In genomic region chr3:3258281-3258680, GRCh38 we compare ENCODE assay signal across 16 cellular contexts.
DNase-seq lines count a peak whose midpoint lies in the region; TF ChIP-seq lines count a peak whose summit lies in the region.
"Had no signal": no experiment of that assay in that cellular context is flagged by ENCODE, and none has a peak within 500 bp of the region (broad histone marks: within the 10 kb centered on the region; RNA-seq: fewer than 3 reads in every experiment).

No MANE protein-coding gene starts in this region.

- H3K27me3 ChIP-seq in smooth muscle cell (ENCODE audit: low read depth) (no peaks in the 10 kb centered on the region), hepatocyte (no peaks in the 10 kb centered on the region)
- H3K27me3 ChIP-seq: BLaER1 treated with 17β-estradiol and CSF1 and Interleukin-3, amounts not matched to agents 10 nM and 100 nM had no signal

- DNase-seq in RPMI7951 (ENCODE audit: low read depth) (peak; percentile 26), smooth muscle cell (lab: John Stamatoyannopoulos, UW; ENCODE audit: unreplicated experiment) (no peak), hepatocyte (ENCODE audit: low spot score) (no peak)
- DNase-seq in stimulated activated CD4-positive, alpha-beta T cell treated with anti-CD3 and anti-CD28 coated beads, Interleukin-4, amount 100 ng/mL, for 1 hour, result no peak
- DNase-seq: AML-193; Caco-2; Calu3; CD4-positive, alpha-beta T cell; CD8-positive, alpha-beta T cell; DMS79 treated with DMSO at 0.1 percent for 48 hours; GF-D8 had no signal

- H3K4me3 ChIP-seq in mesodermal cell (ENCODE audit: extremely low read depth, insufficient read depth, low read length, poor library complexity, severe bottlenecking), result no peak overlapping the region
- H3K4me3 ChIP-seq in smooth muscle cell, result no peak overlapping the region
- no peak overlapping the region for H3K4me3 ChIP-seq in hepatocyte
- H3K4me3 ChIP-seq: A549; BLaER1 treated with 17β-estradiol and CSF1 and Interleukin-3, amounts not matched to agents 10 nM and 100 nM had no signal

- WGBS in mesodermal cell (ENCODE audit: insufficient coverage in 2 of 2), 2 experiments, result 91 to 100% methylated on average over 1 to 3 of the region's 3 CpGs
- WGBS in smooth muscle cell (ENCODE audit: low lambda C conversion rate), result 72% methylated on average over 3 of the region's 3 CpGs
- WGBS in hepatocyte (ENCODE audit: low lambda C conversion rate, missing lambda C conversion rate), result 88% methylated on average over 3 of the region's 3 CpGs

- no peak for TF ChIP-seq CTCF in smooth muscle cell (IDR thresholded peaks at IDR 0.05; ENCODE audit: borderline replicate concordance, insufficient read depth, poor library complexity, severe bottlenecking)
- TF ChIP-seq CTCF in hepatocyte (IDR thresholded peaks at IDR 0.05; ENCODE audit: poor library complexity), result no peak

- no peak overlapping the region for H3K9ac ChIP-seq in smooth muscle cell (ENCODE audit: low read depth)
- H3K9ac ChIP-seq: BLaER1 treated with 17β-estradiol and CSF1 and Interleukin-3, amounts not matched to agents 10 nM and 100 nM had no signal

- H3K9me2 ChIP-seq in hepatocyte (replicated peaks; ENCODE audit: insufficient read depth), result no peaks in the 10 kb centered on the region

- H3K4me2 ChIP-seq in smooth muscle cell, result no peak overlapping the region
- no peak overlapping the region for H3K4me2 ChIP-seq in hepatocyte
- H3K4me2 ChIP-seq: A549; BLaER1 treated with 17β-estradiol and CSF1 and Interleukin-3, amounts not matched to agents 10 nM and 100 nM had no signal

- H3K9me3 ChIP-seq in mesodermal cell (ENCODE audit: control insufficient read depth, low read length) (peaks cover 4% of the 10 kb centered on the region), smooth muscle cell (replicated peaks; ENCODE audit: low read depth) (no peaks in the 10 kb centered on the region), hepatocyte (ENCODE audit: low read depth) (no peaks in the 10 kb centered on the region)
- H3K9me3 ChIP-seq: A549; BLaER1 treated with 17β-estradiol and CSF1 and Interleukin-3, amounts not matched to agents 10 nM and 100 nM; Caco-2 had no signal

- H4K20me1 ChIP-seq in smooth muscle cell (ENCODE audit: low read depth), result no peaks in the 10 kb centered on the region
- no peaks in the 10 kb centered on the region for H4K20me1 ChIP-seq in hepatocyte (ENCODE audit: insufficient read depth, poor library complexity, severe bottlenecking)
- H4K20me1 ChIP-seq: BLaER1 treated with 17β-estradiol and CSF1 and Interleukin-3, amounts not matched to agents 10 nM and 100 nM had no signal

- H3K79me2 ChIP-seq in smooth muscle cell (ENCODE audit: low read depth) (no peaks in the 10 kb centered on the region), hepatocyte (no peaks in the 10 kb centered on the region)

- H3K4me1 ChIP-seq in mesodermal cell (ENCODE audit: control insufficient read depth, insufficient read depth, low read length, poor library complexity, severe bottlenecking), result peaks cover 37% of the 10 kb centered on the region
- H3K4me1 ChIP-seq in smooth muscle cell (ENCODE audit: low read depth), result no peaks in the 10 kb centered on the region
- H3K4me1 ChIP-seq in hepatocyte (ENCODE audit: insufficient read depth), result no peaks in the 10 kb centered on the region
- H3K4me1 ChIP-seq: A549 had no signal

- H3K27ac ChIP-seq in mesodermal cell (ENCODE audit: low read depth, low read length, severe bottlenecking) (peak overlapping the region; percentile 31), smooth muscle cell (ENCODE audit: low read depth) (peak overlapping the region; percentile 44), hepatocyte (no peak overlapping the region)
- H3K27ac ChIP-seq: 22Rv1; A549; BLaER1 treated with 17β-estradiol and CSF1 and Interleukin-3, amounts not matched to agents 10 nM and 100 nM; C4-2B had no signal

- H3F3A ChIP-seq in smooth muscle cell (ENCODE audit: low read depth), result no peaks in the 10 kb centered on the region

- H3K36me3 ChIP-seq in mesodermal cell (ENCODE audit: control insufficient read depth, insufficient read depth, low read length), result no peaks in the 10 kb centered on the region
- H3K36me3 ChIP-seq in smooth muscle cell (ENCODE audit: low read depth), result no peaks in the 10 kb centered on the region
- no peaks in the 10 kb centered on the region for H3K36me3 ChIP-seq in hepatocyte (replicated peaks; ENCODE audit: insufficient read depth, low read depth)
- H3K36me3 ChIP-seq: BLaER1 treated with 17β-estradiol and CSF1 and Interleukin-3, amounts not matched to agents 10 nM and 100 nM had no signal

- H2AFZ ChIP-seq in smooth muscle cell (ENCODE audit: low read depth), result no peak overlapping the region
- H2AFZ ChIP-seq in hepatocyte, result no peak overlapping the region
